Comparison of ENCODE assay signal across 15 cellular contexts in the genomic region with DNA sequence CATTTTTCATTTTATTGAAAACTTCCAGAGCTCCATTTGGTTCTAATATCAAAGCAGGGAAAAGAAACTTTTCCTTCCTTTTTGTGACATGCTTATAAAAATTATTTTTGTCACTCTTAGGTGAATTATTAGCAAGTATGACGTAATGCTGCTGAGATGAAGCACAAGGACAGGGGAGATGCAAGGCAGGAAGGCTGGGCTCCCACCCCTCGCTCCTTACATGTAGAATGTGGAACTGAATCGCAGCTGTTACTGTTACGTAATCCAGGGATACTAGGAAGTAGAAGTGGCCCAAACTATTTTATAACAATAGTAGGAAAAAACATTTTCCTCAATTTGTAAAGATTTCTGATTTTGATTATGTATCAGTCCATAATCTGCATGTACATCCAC. TPM values are rescaled to one million over a fixed set of nuclear protein-coding genes. Genes with fewer than 3 reads are reported as not detected.
DNase-seq lines count a peak whose midpoint lies in the region; ATAC-seq and TF ChIP-seq lines count a peak whose summit lies in the region.
"Had no signal": no experiment of that assay in that cellular context is flagged by ENCODE, and none has a peak within 500 bp of the region (broad histone marks: within the 10 kb centered on the region; RNA-seq: fewer than 3 reads in every experiment).

No MANE protein-coding gene starts in this region.

- CTCF ChIA-PET in GM10248 (lab: Yijun Ruan, JAX) = interaction anchor here (1.1 to 1.7 kb wide), 3 partner anchors 8 to 22 kb away, joined by 3 to 4 read pairs (median 3); no protein-coding TSS in a partner anchor

- intact Hi-C loops in left colon (cut with DNase I, micrococcal nuclease) = no loop called here

- POLR2A ChIA-PET in GM10248 (lab: Yijun Ruan, JAX) = no interaction called here

- peak; percentile 73 for ATAC-seq in SK-N-SH treated with all-trans-retinoic acid at 6 μM for 48 hours
- ATAC-seq in left colon = peak; percentile 39

- peak; percentile 55 for DNase-seq in DMS79 treated with DMSO at 0.1 percent for 48 hours (lab: John Stamatoyannopoulos, UW)
- no peak for DNase-seq in DMS79 (lab: John Stamatoyannopoulos, UW)
- DNase-seq in left colon = no peak
- DNase-seq in smooth muscle cell (lab: John Stamatoyannopoulos, UW; ENCODE audit: unreplicated experiment) = no peak
- no peak for DNase-seq in activated naive CD4-positive, alpha-beta T cell treated with Interleukin-2 at 50 U/mL for 16 hours
- DNase-seq in stimulated activated CD4-positive, alpha-beta T cell treated with anti-CD3 and anti-CD28 coated beads, Interleukin-4, amount 100 ng/mL, for 24 hours = no peak
- DNase-seq in GM10248 (ENCODE audit: extremely low spot score) = no peak
- DNase-seq: mammary epithelial cell; stimulated activated naive CD4-positive, alpha-beta T cell; T-helper 9 cell had no signal

- H3K4me3 ChIP-seq in smooth muscle cell = peak overlapping the region; percentile 24
- H3K4me3 ChIP-seq: HAP-1 had no signal

- no peaks in the 10 kb centered on the region for H3K27me3 ChIP-seq in smooth muscle cell (ENCODE audit: low read depth)

- H2AFZ ChIP-seq in smooth muscle cell (ENCODE audit: low read depth) = no peak overlapping the region

- no peaks in the 10 kb centered on the region for H3K36me3 ChIP-seq in smooth muscle cell (ENCODE audit: low read depth)
- H3K36me3 ChIP-seq: HAP-1 had no signal

- H3K27ac ChIP-seq in smooth muscle cell (ENCODE audit: low read depth) = no peak overlapping the region
- H3K27ac ChIP-seq: 22Rv1 had no signal

- H3K4me2 ChIP-seq in smooth muscle cell = peak overlapping the region; percentile 76

- no peak for TF ChIP-seq CTCF in smooth muscle cell (IDR thresholded peaks at IDR 0.05; ENCODE audit: borderline replicate concordance, insufficient read depth, poor library complexity, severe bottlenecking)
- TF ChIP-seq CTCF in GM10248 (IDR thresholded peaks at IDR 0.05; ENCODE audit: control extremely low read depth, extremely low read depth, low read depth, missing control alignments) = no peak

- no peaks in the 10 kb centered on the region for H3F3A ChIP-seq in smooth muscle cell (ENCODE audit: low read depth)

- no peaks in the 10 kb centered on the region for H3K4me1 ChIP-seq in smooth muscle cell (ENCODE audit: low read depth)

- H4K20me1 ChIP-seq in smooth muscle cell (ENCODE audit: low read depth) = no peaks in the 10 kb centered on the region

- H3K9me3 ChIP-seq in smooth muscle cell (replicated peaks; ENCODE audit: low read depth) = no peaks in the 10 kb centered on the region
- H3K9me3 ChIP-seq: HAP-1 had no signal

- WGBS in smooth muscle cell (ENCODE audit: low lambda C conversion rate) = 76% methylated on average over 4 of the region's 4 CpGs

- no peaks in the 10 kb centered on the region for H3K79me2 ChIP-seq in smooth muscle cell (ENCODE audit: low read depth)

- no peak overlapping the region for H3K9ac ChIP-seq in smooth muscle cell (ENCODE audit: low read depth)

TF ChIP-seq in SK-N-SH treated with all-trans-retinoic acid at 6 μM for 48 hours, 23 proteins besides CTCF, POLR2A, EP300 and RAD21:
- TF ChIP-seq CREB5 (CRISPR knock-in tag; IDR thresholded peaks at IDR 0.05; ENCODE audit: low read depth) (peak; percentile 54; the same call in 1 of the 2 replicates), ZFP3 (CRISPR knock-in tag; IDR thresholded peaks at IDR 0.05) (no peak)

RNA-seq across cellular contexts. Expression of gene GTPBP4, which starts 17.1 kb away (rescaled TPM):
- total RNA-seq in left colon = 10 to 100 TPM; 22.7 to 35.6 TPM
- 36.8 and 52.1 TPM in 2 replicates for total RNA-seq in smooth muscle cell
- polyA plus RNA-seq in smooth muscle cell = 42.5 and 60.5 TPM in 2 replicates

RNA-seq across cellular contexts. Expression of gene LARP4B, which starts 39.6 kb away (rescaled TPM):
- total RNA-seq in left colon = 100 to 1,000 TPM; 124 to 152 TPM
- 23.6 and 24.9 TPM in 2 replicates for total RNA-seq in smooth muscle cell
- polyA plus RNA-seq in smooth muscle cell = 16.7 and 28.8 TPM in 2 replicates

RNA-seq across cellular contexts. Expression of gene IDI2, which starts 54.5 kb away (rescaled TPM):
- total RNA-seq in left colon (not detected), smooth muscle cell (not detected in 2 replicates)
- not detected in 2 replicates for polyA plus RNA-seq in smooth muscle cell
- total RNA-seq: astrocyte, Daoy, mammary epithelial cell had no signal
- polyA plus RNA-seq: mammary epithelial cell had no signal
